In genomic region chr20:51767018-51767866, GRCh38 we compare ENCODE assay signal across 8 cellular contexts. TPM values are rescaled to one million over a fixed set of nuclear protein-coding genes. Genes with fewer than 3 reads are reported as not detected.
DNase-seq lines count a peak whose midpoint lies in the region; ATAC-seq, FAIRE-seq and TF ChIP-seq lines count a peak whose summit lies in the region.

No MANE protein-coding gene starts in this region.

- H3K9me1 ChIP-seq in K562 (ENCODE audit: control insufficient read depth, insufficient read depth, low read length), result no peaks in the 10 kb centered on the region

- H3K27ac ChIP-seq in K562 (ENCODE audit: extremely low read depth, low read depth, low read length), result no peak overlapping the region
- no peak overlapping the region for H3K27ac ChIP-seq in iPS DF 6.9 (ENCODE audit: low read length)
- peak overlapping the region; percentile 51 for H3K27ac ChIP-seq in rectal smooth muscle tissue (ENCODE audit: low read depth, low read length)

- peak overlapping the region in 1 of 3 donors; percentile 83 for H3K27ac Mint-ChIP-seq in IgD-negative memory B cell

- in situ Hi-C loops in K562 (cut with MboI), result no loop called here

- intact Hi-C loops in K562 (cut with micrococcal nuclease), result no loop called here

- DNase-seq in DMS 273 (lab: John Stamatoyannopoulos, UW; ENCODE audit: unreplicated experiment) (peak; percentile 88), SHP77 (lab: John Stamatoyannopoulos, UW) (peak; percentile 75 to 93), K562 (ENCODE audit: extremely low read depth in 1 of 4, low spot score in 3 of 4) (peak; percentile 21 to 55 (median 44)), iPS DF 6.9 (ENCODE audit: low read depth, low spot score) (peak; percentile 61)

- H3K4me1 ChIP-seq in K562 (replicated peaks in 1 of 2; ENCODE audit: control insufficient read depth in 2 of 2, insufficient read depth in 2 of 2, low read length in 2 of 2), result peaks cover 0 to 10% of the 10 kb centered on the region in 2 experiments; a peak in 2 of 5 replicates
- H3K4me1 ChIP-seq in iPS DF 6.9 (ENCODE audit: control insufficient read depth, insufficient read depth, low read length), result no peaks in the 10 kb centered on the region; the same call in 1 of the 2 replicates
- H3K4me1 ChIP-seq in rectal smooth muscle tissue (ENCODE audit: control insufficient read depth, insufficient read depth, low read length), result no peaks in the 10 kb centered on the region

- TF ChIP-seq RAD21 in K562 (CRISPR knock-in tag; conservative IDR thresholded peaks at IDR 0.05 in 1 of 2, IDR thresholded peaks at IDR 0.05 in 1 of 2), result no peak

- no peak for TF ChIP-seq EP300 in K562 (IDR thresholded peaks at IDR 0.05; ENCODE audit: low read length)

- no peaks in the 10 kb centered on the region for H3K79me2 ChIP-seq in K562 (ENCODE audit: control insufficient read depth, insufficient read depth, low read length)

- H3K9me3 ChIP-seq in K562 (replicated peaks; ENCODE audit: control insufficient read depth, insufficient read depth, low read depth, low read length) (no peaks in the 10 kb centered on the region), iPS DF 6.9 (ENCODE audit: control insufficient read depth, insufficient read depth, low read length) (no peaks in the 10 kb centered on the region)

- H3K36me3 Mint-ChIP-seq in IgD-negative memory B cell, result peaks cover 1% of the 10 kb centered on the region

- H3K27me3 ChIP-seq in K562 (ENCODE audit: control insufficient read depth in 2 of 2, insufficient read depth in 2 of 2, low read length in 2 of 2), result peaks cover under 1 to 9% of the 10 kb centered on the region in 2 experiments; a peak in 3 of 5 replicates
- H3K27me3 ChIP-seq in iPS DF 6.9 (ENCODE audit: control insufficient read depth, insufficient read depth, low read length), result no peaks in the 10 kb centered on the region
- H3K27me3 ChIP-seq in rectal smooth muscle tissue (ENCODE audit: control insufficient read depth, insufficient read depth, low read length), result no peaks in the 10 kb centered on the region

- H3K27me3 Mint-ChIP-seq in IgD-negative memory B cell, result peaks cover 19% of the 10 kb centered on the region

- H3K4me3 Mint-ChIP-seq in IgD-negative memory B cell, result peak overlapping the region in 3 of 4 donors; percentile 67 to 89 (median 79)

- ATAC-seq in K562, result peak; percentile 93
- ATAC-seq in GM18861 (IDR thresholded peaks at IDR 0.05; ENCODE audit: unreplicated experiment), result no peak
- no peak for ATAC-seq in GM21825 (IDR thresholded peaks at IDR 0.05; ENCODE audit: unreplicated experiment)

- peak overlapping the region; percentile 16; the same call in 1 of the 2 replicates for H3K4me3 ChIP-seq in K562
- H3K4me3 ChIP-seq in iPS DF 6.9 (ENCODE audit: low read length), result peak overlapping the region; percentile 40; the same call in 1 of the 2 replicates
- peak overlapping the region; percentile 91 for H3K4me3 ChIP-seq in rectal smooth muscle tissue (ENCODE audit: low read length)

- CTCF ChIA-PET in K562 (lab: Yijun Ruan, JAX; ENCODE audit: low intra/inter-chr PET ratio), result no interaction called here

- no peak overlapping the region for H3K4me2 ChIP-seq in K562 (ENCODE audit: insufficient read depth, low read length)

- no peaks in the 10 kb centered on the region for H4K20me1 ChIP-seq in K562 (replicated peaks; ENCODE audit: control insufficient read depth, insufficient read depth, low read length)

- H3K4me1 Mint-ChIP-seq in IgD-negative memory B cell, result peaks cover 5% of the 10 kb centered on the region in 3 donors

- no peaks in the 10 kb centered on the region for H3K36me3 ChIP-seq in K562 (ENCODE audit: control insufficient read depth, insufficient read depth, low read length)
- H3K36me3 ChIP-seq in iPS DF 6.9 (ENCODE audit: control insufficient read depth, insufficient read depth, low read length), result no peaks in the 10 kb centered on the region
- no peaks in the 10 kb centered on the region for H3K36me3 ChIP-seq in rectal smooth muscle tissue (ENCODE audit: control insufficient read depth, insufficient read depth, low read length)

- FAIRE-seq in K562 (lab: Jason Lieb, UNC), result no peak

- POLR2A ChIA-PET in K562 (lab: Yijun Ruan, JAX), result no interaction called here

- peak overlapping the region; percentile 70; the same call in 1 of the 2 replicates for H2AFZ ChIP-seq in K562 (ENCODE audit: low read depth, low read length)

- BruUV-seq in K562 (replicated peaks; lab: Mats Ljungman, UMichigan), result no TSS peak

- 35% methylated on average over 42 of the region's 60 CpGs for WGBS in K562 (ENCODE audit: insufficient coverage, low coverage, missing lambda C conversion rate)
- WGBS in iPS DF 6.9 (ENCODE audit: insufficient coverage, insufficient read length), result no CpG with 5 or more reads among the region's 60 CpGs

- no peak for TF ChIP-seq POLR2A in K562 (conservative IDR thresholded peaks at IDR 0.05)

- H3K9me3 Mint-ChIP-seq in IgD-negative memory B cell, result peaks cover 0 to 3% (median 2%) of the 10 kb centered on the region in 3 donors

- no peak overlapping the region; a peak in 1 of 4 replicates for H3K9ac ChIP-seq in K562 (ENCODE audit: insufficient read depth in 1 of 2, low read depth in 2 of 2, low read length in 2 of 2)
- H3K9ac ChIP-seq in rectal smooth muscle tissue (ENCODE audit: low read length), result peak overlapping the region; percentile 49

- no peak for TF ChIP-seq CTCF in K562 (IDR thresholded peaks at IDR 0.05 in 2 of 3, conservative IDR thresholded peaks at IDR 0.05 in 1 of 3; ENCODE audit: insufficient read depth in 2 of 3, low read depth in 1 of 3, low read length in 3 of 3)

TF ChIP-seq in K562, 482 proteins besides CTCF, POLR2A, EP300 and RAD21 (continues in another document):
- TF ChIP-seq ZBTB11 (CRISPR knock-in tag; IDR thresholded peaks at IDR 0.05), result peak in 1 of 3 experiments; percentile 67; a peak in 1 of 6 replicates

RNA-seq across cellular contexts. Expression of gene ATP9A, which starts 0.9 kb away (rescaled TPM):
- 0.20 TPM for polyA plus RNA-seq in IgD-negative memory B cell
- 0.12 and 0.28 TPM in 2 replicates for total RNA-seq in K562 (2011; cell fraction: chromatin; rRNA removed; ENCODE audit: low replicate concordance)
- 0.13 and 0.17 TPM in 2 replicates for total RNA-seq in K562 (2011; cell fraction: nucleolus; rRNA removed)
- 0.07 and 0.31 TPM in 2 replicates for total RNA-seq in K562 (2011; cell fraction: nucleoplasm; rRNA removed)
- total RNA-seq in K562 (2014; rRNA removed), result 0.18 and 0.24 TPM in 2 replicates
- total RNA-seq in K562 (2014; rRNA removed; fragmentation: Illumina TruSeq; extraction: Trizol), result 0.36 and 0.48 TPM in 2 replicates
- 0.15 and 0.22 TPM in 2 replicates for total RNA-seq in K562 (2015; rRNA removed; fragmentation: Illumina TruSeq; extraction: Trizol)
- total RNA-seq in K562 (2021), result 0.42 and 0.62 TPM in 2 replicates
- 0.05 and 0.29 TPM in 2 replicates for polyA plus RNA-seq in K562 (2011; rRNA removed)
- 0.09 and 0.19 TPM in 2 replicates for polyA plus RNA-seq in K562 (2011; cell fraction: cytosol; rRNA removed)
- polyA plus RNA-seq in K562 (2011; cell fraction: nucleus; rRNA removed), result 0.07 and 0.24 TPM in 2 replicates
- polyA plus RNA-seq in K562 (2012), result 0.06 and 0.25 TPM in 2 replicates
- polyA plus RNA-seq in K562 (2014; fragmentation: Illumina TruSeq; extraction: Trizol), result 0.39 and 0.40 TPM in 2 replicates
- polyA plus RNA-seq in K562 (2014; fragmentation: Nextera tagmentation; extraction: Ambion mirVana), result under 1 TPM; 0.21 to 0.23 TPM
- polyA plus RNA-seq in K562 (2014; rRNA removed), result 0.32 and 0.46 TPM in 2 replicates
- 0.03 and 0.32 TPM in 2 replicates for polyA minus RNA-seq in K562 (2011; rRNA and poly(A)+ RNA removed)
- 0.27 and 0.29 TPM in 2 replicates for polyA minus RNA-seq in K562 (2011; cell fraction: cytosol; rRNA and poly(A)+ RNA removed)
- 0.11 and 0.13 TPM in 2 replicates for polyA minus RNA-seq in K562 (2011; cell fraction: nucleus; rRNA and poly(A)+ RNA removed)

RNA-seq across cellular contexts. Expression of gene SALL4, which starts 35.1 kb away (rescaled TPM):
- polyA plus RNA-seq in IgD-negative memory B cell (not detected), K562 (2011; rRNA removed) (not detected in 2 replicates), K562 (2014; fragmentation: Illumina TruSeq; extraction: Trizol) (not detected in 2 replicates), K562 (2014; fragmentation: Nextera tagmentation; extraction: Ambion mirVana) (not detected), K562 (2014; rRNA removed) (0.03 TPM in 1 of 2 replicates, not detected in the other)
- total RNA-seq in K562 (2011; cell fraction: chromatin; rRNA removed; ENCODE audit: low replicate concordance), result not detected in 2 replicates
- not detected in 2 replicates for total RNA-seq in K562 (2011; cell fraction: nucleolus; rRNA removed)
- total RNA-seq in K562 (2011; cell fraction: nucleoplasm; rRNA removed), result not detected in 2 replicates
- total RNA-seq in K562 (2014; rRNA removed) (not detected in 2 replicates), K562 (2014; rRNA removed; fragmentation: Illumina TruSeq; extraction: Trizol) (not detected in 2 replicates), K562 (2015; rRNA removed; fragmentation: Illumina TruSeq; extraction: Trizol) (not detected in 2 replicates), K562 (2021) (0.07 and 0.11 TPM in 2 replicates)
- polyA plus RNA-seq in K562 (2011; cell fraction: cytosol; rRNA removed), result not detected in 2 replicates
- polyA plus RNA-seq in K562 (2011; cell fraction: nucleus; rRNA removed), result not detected in 2 replicates
- polyA plus RNA-seq in K562 (2012), result 0.01 TPM in 1 of 2 replicates, not detected in the other
- not detected in 2 replicates for polyA minus RNA-seq in K562 (2011; rRNA and poly(A)+ RNA removed)
- 0.36 TPM in 1 of 2 replicates, not detected in the other for polyA minus RNA-seq in K562 (2011; cell fraction: cytosol; rRNA and poly(A)+ RNA removed)
- 0.13 TPM in 1 of 2 replicates, not detected in the other for polyA minus RNA-seq in K562 (2011; cell fraction: nucleus; rRNA and poly(A)+ RNA removed)

Comparison
In these comparisons a context has a peak if more than half of its experiments do, and no peak if none do; other contexts are left out.
1. H3K4me3 ChIP-seq: peak in every context shown above with its lines; median percentile 91 in rectal smooth muscle tissue; 40 in iPS DF 6.9; 16 in K562.